8 cellular contexts compared by ENCODE assay signal in the genomic region with DNA sequence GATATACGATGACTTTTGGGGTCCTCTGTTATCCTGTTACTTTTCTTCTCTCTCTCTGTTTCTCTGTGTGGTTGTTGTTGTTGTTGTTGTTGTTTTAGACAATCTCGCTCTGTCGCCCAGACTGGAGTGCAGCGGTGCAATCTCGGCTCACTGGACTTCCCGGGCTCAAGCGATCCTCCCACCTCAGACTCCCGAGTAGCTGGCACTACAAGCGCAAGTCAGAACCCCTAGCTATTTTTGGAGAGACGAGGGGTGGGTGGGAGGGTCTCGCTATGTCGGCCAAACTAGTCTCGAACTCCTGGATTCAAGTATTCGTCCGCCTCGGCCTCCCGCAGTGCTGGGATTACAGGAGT. TPM values are rescaled to one million over a fixed set of nuclear protein-coding genes. Genes with fewer than 3 reads are reported as not detected.
DNase-seq lines count a peak whose midpoint lies in the region; TF ChIP-seq lines count a peak whose summit lies in the region.

No MANE protein-coding gene starts in this region.

- H3K4me2 ChIP-seq in osteoblast (ENCODE audit: insufficient read depth, low read length), result peak overlapping the region; percentile 94

- H2AFZ ChIP-seq in osteoblast (ENCODE audit: low read length), result peak overlapping the region; percentile 93

- TF ChIP-seq CTCF in epithelial cell of esophagus (IDR thresholded peaks at IDR 0.05; ENCODE audit: insufficient read depth, low read depth, low read length, missing control alignments) (no peak), osteoblast (IDR thresholded peaks at IDR 0.05; ENCODE audit: extremely low read depth, low read depth, low read length) (no peak)

- peaks cover under 1% of the 10 kb centered on the region for H3K27me3 ChIP-seq in osteoblast (ENCODE audit: insufficient read depth, low read length)

- H3K27ac ChIP-seq in SK-N-MC (no peak overlapping the region), osteoblast (ENCODE audit: low read depth, low read length) (no peak overlapping the region)

- no peaks in the 10 kb centered on the region for H4K20me1 ChIP-seq in osteoblast (ENCODE audit: insufficient read depth, low read length)

- no peaks in the 10 kb centered on the region for H3K79me2 ChIP-seq in osteoblast (ENCODE audit: insufficient read depth, low read length)

- no peaks in the 10 kb centered on the region for H3K36me3 ChIP-seq in SK-N-MC (ENCODE audit: insufficient read depth, low read length)
- H3K36me3 ChIP-seq in osteoblast (ENCODE audit: insufficient read depth, low read length), result no peaks in the 10 kb centered on the region

- H3K9me3 ChIP-seq in SK-N-MC (ENCODE audit: low read depth, low read length) (no peaks in the 10 kb centered on the region), osteoblast (ENCODE audit: low read depth, low read length) (no peaks in the 10 kb centered on the region)

- no peak overlapping the region for H3K9ac ChIP-seq in SK-N-MC (ENCODE audit: insufficient read length)

- DNase-seq in SK-N-MC (ENCODE audit: low read depth, low spot score) (no peak), epithelial cell of esophagus (ENCODE audit: low read depth) (no peak), osteoblast (ENCODE audit: insufficient read length, low spot score, missing footprints) (no peak), HuH-7 (ENCODE audit: low spot score) (no peak), NCI-H82 treated with DMSO at 0.1 percent for 48 hours (lab: John Stamatoyannopoulos, UW; ENCODE audit: unreplicated experiment) (no peak), NOMO-1 treated with DMSO at 0.1 percent for 48 hours (lab: John Stamatoyannopoulos, UW; ENCODE audit: unreplicated experiment) (no peak), NCI-H1930 (lab: John Stamatoyannopoulos, UW) (no peak)

- H3K4me3 ChIP-seq in GM08714 (ENCODE audit: low read length) (peak overlapping the region; percentile 70), SK-N-MC (peak overlapping the region; percentile 84), epithelial cell of esophagus (ENCODE audit: low read length) (peak overlapping the region; percentile 48), osteoblast (ENCODE audit: insufficient read depth, low read length) (peak overlapping the region; percentile 80)

- peaks cover 8% of the 10 kb centered on the region for H3K4me1 ChIP-seq in osteoblast (ENCODE audit: insufficient read depth, low read length)

RNA-seq across cellular contexts. Expression of gene ABT1, which starts 19.1 kb away (rescaled TPM):
- 11.2 and 11.6 TPM in 2 replicates for total RNA-seq in osteoblast

RNA-seq across cellular contexts. Expression of gene HMGN4, which starts 39.5 kb away (rescaled TPM):
- 62.2 and 64.5 TPM in 2 replicates for total RNA-seq in osteoblast
